ENCODE assay signal across 7 cellular contexts in the genomic region with DNA sequence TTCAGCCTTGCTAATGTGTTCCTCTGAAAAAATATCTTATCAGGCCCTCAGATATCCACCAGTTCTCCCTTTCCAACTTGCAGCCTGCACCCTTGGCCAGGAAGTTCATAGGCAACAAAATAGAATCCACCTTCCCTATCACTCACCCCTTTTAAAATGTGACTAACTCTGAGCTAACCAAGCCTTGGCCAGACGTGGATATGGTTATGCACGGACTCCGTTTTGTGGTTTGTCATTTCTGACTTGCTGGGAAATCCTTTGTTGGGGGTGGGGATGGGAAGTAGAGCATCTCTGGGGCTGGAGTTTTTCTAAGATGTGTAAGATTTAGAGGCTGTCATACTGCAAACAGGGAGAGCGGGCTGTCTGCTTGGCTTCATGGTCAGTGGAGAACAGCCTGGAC.
DNase-seq lines count a peak whose midpoint lies in the region; TF ChIP-seq lines count a peak whose summit lies in the region.

No MANE protein-coding gene starts in this region.

- POLR2A ChIA-PET in SK-N-SH (lab: Yijun Ruan, JAX): no interaction called here

- no peaks in the 10 kb centered on the region for H4K20me1 ChIP-seq in SK-N-SH (ENCODE audit: insufficient read depth)

- no peaks in the 10 kb centered on the region for H3K9me3 ChIP-seq in SK-N-SH
- no peaks in the 10 kb centered on the region for H3K9me3 ChIP-seq in skeletal muscle satellite cell (replicated peaks; ENCODE audit: low read length)

- H3K27me3 ChIP-seq in SK-N-SH (ENCODE audit: insufficient read depth) (no peaks in the 10 kb centered on the region), skeletal muscle satellite cell (ENCODE audit: control insufficient read depth, insufficient read depth, low read length) (no peaks in the 10 kb centered on the region)

- H3K9ac ChIP-seq in SK-N-SH (peak overlapping the region; percentile 73; the same call in 1 of the 2 replicates), skeletal muscle satellite cell (ENCODE audit: low read depth, low read length) (peak overlapping the region; percentile 84)

- no peak overlapping the region for H3K4me3 ChIP-seq in SK-N-SH (ENCODE audit: low read depth in 2 of 2, low read length in 1 of 2)
- H3K4me3 ChIP-seq in skeletal muscle satellite cell (ENCODE audit: low read length): no peak overlapping the region

- H3K36me3 ChIP-seq in SK-N-SH (replicated peaks in 1 of 2; ENCODE audit: control insufficient read depth in 1 of 2, insufficient read depth in 2 of 2, low read length in 1 of 2): peaks cover 0 to 7% of the 10 kb centered on the region in 2 experiments
- H3K36me3 ChIP-seq in skeletal muscle satellite cell (ENCODE audit: insufficient read depth, low read length): peaks cover 13% of the 10 kb centered on the region

- TF ChIP-seq EP300 in SK-N-SH (IDR thresholded peaks at IDR 0.05; ENCODE audit: borderline replicate concordance in 1 of 2, low read depth in 1 of 2, low read length in 1 of 2): peak; percentile 42 to 97; a peak in 3 of 4 replicates

- no peaks in the 10 kb centered on the region for H3K9me2 ChIP-seq in SK-N-SH

- H3K4me1 ChIP-seq in SK-N-SH (ENCODE audit: control insufficient read depth in 1 of 2, insufficient read depth in 2 of 2, low read depth in 1 of 2, low read length in 1 of 2) (peaks cover 18 to 47% of the 10 kb centered on the region in 2 experiments), skeletal muscle satellite cell (ENCODE audit: control insufficient read depth, insufficient read depth, low read length) (peaks cover 70% of the 10 kb centered on the region)

- H3F3A ChIP-seq in SK-N-SH (replicated peaks; ENCODE audit: insufficient read depth): peaks cover 47% of the 10 kb centered on the region

- peak; percentile 98 for DNase-seq in HCEC 1CT
- no peak for DNase-seq in SK-N-SH
- DNase-seq in fibroblast of peridontal ligament (ENCODE audit: extremely low read depth): peak; percentile 96
- DNase-seq in COLO829 (ENCODE audit: low spot score): no peak
- DNase-seq in NCI-H1694 (lab: John Stamatoyannopoulos, UW): no peak
- no peak for DNase-seq in activated CD8-positive, alpha-beta memory T cell treated with anti-CD3 and anti-CD28 coated beads, Interleukin-2, amount 50 U/mL, for 4 hours

- peaks cover 83% of the 10 kb centered on the region for H3K79me2 ChIP-seq in SK-N-SH (ENCODE audit: insufficient read depth)

- no peak for TF ChIP-seq RAD21 in SK-N-SH (IDR thresholded peaks at IDR 0.05; ENCODE audit: low read length)

- 15% methylated on average over 4 of the region's 4 CpGs for WGBS in SK-N-SH (ENCODE audit: low lambda C conversion rate)

- H3K4me2 ChIP-seq in SK-N-SH (peak overlapping the region; percentile 68), skeletal muscle satellite cell (ENCODE audit: low read length) (peak overlapping the region; percentile 76)

- no peak overlapping the region for H2AFZ ChIP-seq in SK-N-SH (ENCODE audit: low read depth)

- no peak for TF ChIP-seq CTCF in SK-N-SH (IDR thresholded peaks at IDR 0.05)

- CTCF ChIA-PET in SK-N-SH (lab: Yijun Ruan, JAX): interaction anchor here (1.3 kb wide), 1 partner anchor 28 kb away, joined by 3 read pairs; no protein-coding TSS in a partner anchor

- peak overlapping the region; percentile 74 to 99 for H3K27ac ChIP-seq in SK-N-SH (ENCODE audit: low read depth in 2 of 2, low read length in 1 of 2)

TF ChIP-seq in SK-N-SH, 30 proteins besides CTCF, POLR2A, EP300 and RAD21 (continues in another document):
- TF ChIP-seq ELF1 (IDR thresholded peaks at IDR 0.05) (peak; percentile 61; the same call in 1 of the 2 replicates), POLR2AphosphoS5 (IDR thresholded peaks at IDR 0.05; ENCODE audit: low read depth, low read length) (peak; percentile 80; the same call in 1 of the 2 replicates), TCF12 (IDR thresholded peaks at IDR 0.05) (peak; percentile 98), RCOR1 (IDR thresholded peaks at IDR 0.05; ENCODE audit: low read length) (no peak), JUND (IDR thresholded peaks at IDR 0.05) (peak; percentile 91), SMC3 (IDR thresholded peaks at IDR 0.05; ENCODE audit: low read depth, low read length) (no peak; the same call in 1 of the 2 replicates), RFX5 (IDR thresholded peaks at IDR 0.05; ENCODE audit: low read length) (no peak), MEF2A (IDR thresholded peaks at IDR 0.05; ENCODE audit: borderline replicate concordance, low read depth) (peak; percentile 90), CHD2 (IDR thresholded peaks at IDR 0.05; ENCODE audit: low read length, partially characterized antibody) (no peak), TAF1 (IDR thresholded peaks at IDR 0.05; ENCODE audit: borderline replicate concordance, low read depth, low read length) (peak; percentile 36; the same call in 1 of the 2 replicates), EZH2phosphoT487 (IDR thresholded peaks at IDR 0.05; ENCODE audit: borderline replicate concordance, low read depth) (no peak), MXI1 (IDR thresholded peaks at IDR 0.05; ENCODE audit: low read depth, low read length) (no peak), FOSL2 (IDR thresholded peaks at IDR 0.05; ENCODE audit: borderline replicate concordance, low read depth) (peak; percentile 91), YY1 (IDR thresholded peaks at IDR 0.05; ENCODE audit: low read depth) (peak; percentile 55; the same call in 1 of the 2 replicates), FOXJ3 (CRISPR knock-in tag; IDR thresholded peaks at IDR 0.05) (no peak), FOXM1 (IDR thresholded peaks at IDR 0.05; ENCODE audit: low read depth) (peak; percentile 93), USF2 (IDR thresholded peaks at IDR 0.05; ENCODE audit: borderline replicate concordance, low read depth, low read length) (no peak), NRF1 (IDR thresholded peaks at IDR 0.05; ENCODE audit: low read depth, low read length) (no peak), TEAD4 (IDR thresholded peaks at IDR 0.05; ENCODE audit: borderline replicate concordance, insufficient read depth) (peak; percentile 96), GATA2 (CRISPR knock-in tag; IDR thresholded peaks at IDR 0.05) (no peak), RXRA (IDR thresholded peaks at IDR 0.05; ENCODE audit: borderline replicate concordance, low read depth) (peak; percentile 97), SIN3A (IDR thresholded peaks at IDR 0.05; ENCODE audit: borderline replicate concordance, low read depth, low read length) (peak; percentile 78; the same call in 1 of the 2 replicates), NFIC (IDR thresholded peaks at IDR 0.05; ENCODE audit: borderline replicate concordance) (peak; percentile 93)
- TF ChIP-seq, protein P1, sequence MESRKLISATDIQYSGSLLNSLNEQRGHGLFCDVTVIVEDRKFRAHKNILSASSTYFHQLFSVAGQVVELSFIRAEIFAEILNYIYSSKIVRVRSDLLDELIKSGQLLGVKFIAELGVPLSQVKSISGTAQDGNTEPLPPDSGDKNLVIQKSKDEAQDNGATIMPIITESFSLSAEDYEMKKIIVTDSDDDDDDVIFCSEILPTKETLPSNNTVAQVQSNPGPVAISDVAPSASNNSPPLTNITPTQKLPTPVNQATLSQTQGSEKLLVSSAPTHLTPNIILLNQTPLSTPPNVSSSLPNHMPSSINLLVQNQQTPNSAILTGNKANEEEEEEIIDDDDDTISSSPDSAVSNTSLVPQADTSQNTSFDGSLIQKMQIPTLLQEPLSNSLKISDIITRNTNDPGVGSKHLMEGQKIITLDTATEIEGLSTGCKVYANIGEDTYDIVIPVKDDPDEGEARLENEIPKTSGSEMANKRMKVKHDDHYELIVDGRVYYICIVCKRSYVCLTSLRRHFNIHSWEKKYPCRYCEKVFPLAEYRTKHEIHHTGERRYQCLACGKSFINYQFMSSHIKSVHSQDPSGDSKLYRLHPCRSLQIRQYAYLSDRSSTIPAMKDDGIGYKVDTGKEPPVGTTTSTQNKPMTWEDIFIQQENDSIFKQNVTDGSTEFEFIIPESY (IDR thresholded peaks at IDR 0.05; ENCODE audit: borderline replicate concordance, low read depth): peak; percentile 88
- TF ChIP-seq, protein P2, sequence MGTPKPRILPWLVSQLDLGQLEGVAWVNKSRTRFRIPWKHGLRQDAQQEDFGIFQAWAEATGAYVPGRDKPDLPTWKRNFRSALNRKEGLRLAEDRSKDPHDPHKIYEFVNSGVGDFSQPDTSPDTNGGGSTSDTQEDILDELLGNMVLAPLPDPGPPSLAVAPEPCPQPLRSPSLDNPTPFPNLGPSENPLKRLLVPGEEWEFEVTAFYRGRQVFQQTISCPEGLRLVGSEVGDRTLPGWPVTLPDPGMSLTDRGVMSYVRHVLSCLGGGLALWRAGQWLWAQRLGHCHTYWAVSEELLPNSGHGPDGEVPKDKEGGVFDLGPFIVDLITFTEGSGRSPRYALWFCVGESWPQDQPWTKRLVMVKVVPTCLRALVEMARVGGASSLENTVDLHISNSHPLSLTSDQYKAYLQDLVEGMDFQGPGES (IDR thresholded peaks at IDR 0.05; ENCODE audit: low read depth, low read length): no peak
- TF ChIP-seq, protein P3, sequence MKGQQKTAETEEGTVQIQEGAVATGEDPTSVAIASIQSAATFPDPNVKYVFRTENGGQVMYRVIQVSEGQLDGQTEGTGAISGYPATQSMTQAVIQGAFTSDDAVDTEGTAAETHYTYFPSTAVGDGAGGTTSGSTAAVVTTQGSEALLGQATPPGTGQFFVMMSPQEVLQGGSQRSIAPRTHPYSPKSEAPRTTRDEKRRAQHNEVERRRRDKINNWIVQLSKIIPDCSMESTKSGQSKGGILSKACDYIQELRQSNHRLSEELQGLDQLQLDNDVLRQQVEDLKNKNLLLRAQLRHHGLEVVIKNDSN (IDR thresholded peaks at IDR 0.05; ENCODE audit: borderline replicate concordance, low read depth): peak; percentile 30; the same call in 1 of the 2 replicates
- TF ChIP-seq, protein P4, sequence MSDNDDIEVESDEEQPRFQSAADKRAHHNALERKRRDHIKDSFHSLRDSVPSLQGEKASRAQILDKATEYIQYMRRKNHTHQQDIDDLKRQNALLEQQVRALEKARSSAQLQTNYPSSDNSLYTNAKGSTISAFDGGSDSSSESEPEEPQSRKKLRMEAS (IDR thresholded peaks at IDR 0.05; ENCODE audit: low read depth): peak; percentile 94

Comparison
In these comparisons a context has a peak if more than half of its experiments do, and no peak if none do; other contexts are left out.
1. DNase-seq: peak in HCEC 1CT (single experiment) and fibroblast of peridontal ligament (single experiment); none in SK-N-SH (single experiment), COLO829 (single experiment), NCI-H1694 (single experiment) and activated CD8-positive, alpha-beta memory T cell treated with anti-CD3 and anti-CD28 coated beads, Interleukin-2, amount 50 U/mL, for 4 hours (single experiment).